15 cellular contexts compared by ENCODE assay signal in genomic region chr2:26807788-26808460, GRCh38. TPM values are rescaled to one million over a fixed set of nuclear protein-coding genes. Genes with fewer than 3 reads are reported as not detected.
DNase-seq lines count a peak whose midpoint lies in the region; ATAC-seq, FAIRE-seq and TF ChIP-seq lines count a peak whose summit lies in the region.
"Had no signal": no experiment of that assay in that cellular context is flagged by ENCODE, and none has a peak within 500 bp of the region (broad histone marks: within the 10 kb centered on the region; RNA-seq: fewer than 3 reads in every experiment).

No MANE protein-coding gene starts in this region.

- no peak overlapping the region for H3K56ac ChIP-seq in H1 (replicated peaks; ENCODE audit: insufficient read length, low read depth, low read length)

- TF ChIP-seq CTCF in H1 (IDR thresholded peaks at IDR 0.05; ENCODE audit: control extremely low read depth in 1 of 3, insufficient read depth in 1 of 3, low read depth in 1 of 3, low read length in 3 of 3): no peak
- TF ChIP-seq CTCF in CD8-positive, alpha-beta T cell (IDR thresholded peaks at IDR 0.05): no peak

- FAIRE-seq in H1 (lab: Jason Lieb, UNC): no peak

- H3K9ac ChIP-seq in H1 (replicated peaks in 1 of 4; ENCODE audit: extremely low read depth in 1 of 4, low read depth in 3 of 4, low read length in 3 of 4): no peak overlapping the region

- no peaks in the 10 kb centered on the region; a peak in 1 of 7 replicates for H3K27me3 ChIP-seq in H1 (replicated peaks in 1 of 4; ENCODE audit: control insufficient read depth in 3 of 4, extremely low read depth in 1 of 4, insufficient read depth in 3 of 4, low read length in 3 of 4)
- H3K27me3 ChIP-seq in CD8-positive, alpha-beta T cell (ENCODE audit: insufficient read depth, low read length): no peaks in the 10 kb centered on the region
- H3K27me3 ChIP-seq: thyroid gland had no signal

- peak overlapping the region in 2 of 10 donors; percentile 47 to 68 for H3K4me3 Mint-ChIP-seq in naive thymus-derived CD8-positive, alpha-beta T cell
- no peak overlapping the region for H3K4me3 Mint-ChIP-seq in CD8-positive, alpha-beta T cell
- H3K4me3 Mint-ChIP-seq: activated CD4-positive, alpha-beta T cell treated with anti-CD3 and anti-CD28 coated beads, Interleukin-2, amount 10 ng/mL, durations not matched to agents 24 days and 14 days had no signal

- peak overlapping the region in 7 of 10 donors; percentile 22 to 89 (median 67) for H3K27ac Mint-ChIP-seq in naive thymus-derived CD8-positive, alpha-beta T cell
- no peak overlapping the region for H3K27ac Mint-ChIP-seq in CD8-positive, alpha-beta T cell
- H3K27ac Mint-ChIP-seq: activated CD4-positive, alpha-beta T cell treated with anti-CD3 and anti-CD28 coated beads, Interleukin-2, amount 10 ng/mL, durations not matched to agents 24 days and 14 days had no signal

- H3K4me1 Mint-ChIP-seq in naive thymus-derived CD8-positive, alpha-beta T cell: peaks cover 22 to 48% (median 34%) of the 10 kb centered on the region in 4 donors
- H3K4me1 Mint-ChIP-seq in CD8-positive, alpha-beta T cell (ENCODE audit: low read depth): peaks cover 37% of the 10 kb centered on the region

- H3K4me1 ChIP-seq in H1 (replicated peaks in 1 of 4; ENCODE audit: control insufficient read depth in 3 of 4, insufficient read depth in 4 of 4, low read length in 3 of 4): no peaks in the 10 kb centered on the region; a peak in 2 of 7 replicates
- H3K4me1 ChIP-seq in CD8-positive, alpha-beta T cell (ENCODE audit: insufficient read depth, low read length): peaks cover 32% of the 10 kb centered on the region
- H3K4me1 ChIP-seq: sigmoid colon, thyroid gland had no signal

- no peak overlapping the region for H3K4ac ChIP-seq in H1 (replicated peaks; ENCODE audit: insufficient read length, low read depth, low read length)

- H3K4me3 ChIP-seq in H1 (ENCODE audit: extremely low read depth in 1 of 4, insufficient read depth in 2 of 4, low read depth in 3 of 4, low read length in 4 of 4): no peak overlapping the region
- no peak overlapping the region for H3K4me3 ChIP-seq in CD8-positive, alpha-beta T cell (ENCODE audit: low read depth, low read length)
- H3K4me3 ChIP-seq: sigmoid colon, thyroid gland had no signal

- no peak overlapping the region for H3K4me2 ChIP-seq in H1 (ENCODE audit: insufficient read depth in 1 of 2, low read depth in 2 of 2, low read length in 2 of 2)

- no peak overlapping the region for H2BK12ac ChIP-seq in H1 (ENCODE audit: low read depth, low read length)

- H3K9me3 Mint-ChIP-seq in naive thymus-derived CD8-positive, alpha-beta T cell: no peaks in the 10 kb centered on the region
- H3K9me3 Mint-ChIP-seq in CD8-positive, alpha-beta T cell: no peaks in the 10 kb centered on the region
- H3K9me3 Mint-ChIP-seq: activated CD4-positive, alpha-beta T cell treated with anti-CD3 and anti-CD28 coated beads, Interleukin-2, amount 10 ng/mL, durations not matched to agents 24 days and 14 days had no signal

- H2BK5ac ChIP-seq in H1 (ENCODE audit: low read depth, low read length): no peak overlapping the region

- H3K18ac ChIP-seq in H1 (ENCODE audit: extremely low read depth, low read length): no peak overlapping the region

- CTCF ChIA-PET in H1 (lab: Charles Lee; ENCODE audit: partially characterized antibody): no interaction called here
- CTCF ChIA-PET in CD8-positive, alpha-beta T cell (lab: Charles Lee): no interaction called here

- H2AK5ac ChIP-seq in H1 (ENCODE audit: low read depth, low read length): no peak overlapping the region

- no peaks in the 10 kb centered on the region for H3K9me3 ChIP-seq in H1 (ENCODE audit: insufficient read depth in 2 of 2, low read depth in 1 of 2, low read length in 1 of 2)
- no peaks in the 10 kb centered on the region for H3K9me3 ChIP-seq in CD8-positive, alpha-beta T cell (ENCODE audit: low read length)
- H3K9me3 ChIP-seq: sigmoid colon, thyroid gland had no signal

- no peak for TF ChIP-seq EP300 in H1 (IDR thresholded peaks at IDR 0.05; ENCODE audit: borderline replicate concordance in 1 of 2, low read depth in 2 of 2, low read length in 2 of 2)

- 53% methylated on average over 2 of the region's 2 CpGs; no CpG with 5 or more reads in 1 of the 2 experiments for WGBS in H1 (ENCODE audit: extremely low coverage in 1 of 2, insufficient coverage in 1 of 2, insufficient read length in 1 of 2, insufficient replicate concordance in 2 of 2, low coverage in 1 of 2, low lambda C conversion rate in 2 of 2, missing lambda C conversion rate in 1 of 2), 2 experiments

- no peaks in the 10 kb centered on the region for H3K23me2 ChIP-seq in H1 (ENCODE audit: low read depth, low read length)

- TF ChIP-seq RAD21 in H1 (IDR thresholded peaks at IDR 0.05 in 1 of 2, conservative IDR thresholded peaks at IDR 0.05 in 1 of 2; ENCODE audit: low read depth in 2 of 2, low read length in 2 of 2): no peak

- no peak overlapping the region for H2BK120ac ChIP-seq in H1 (replicated peaks; ENCODE audit: low read depth, low read length)

- intact Hi-C loops in CD8-positive, alpha-beta T cell (cut with DNase I, micrococcal nuclease): no loop called here

- in situ Hi-C loops in G401 (cut with HindIII; ENCODE audit: low sequenced_read_pairs): no loop called here

- no peaks in the 10 kb centered on the region for H3K79me1 ChIP-seq in H1 (ENCODE audit: low read depth, low read length)

- H3K23ac ChIP-seq in H1 (ENCODE audit: insufficient read length): no peak overlapping the region

- no peak overlapping the region for H3K27ac ChIP-seq in H1 (ENCODE audit: low read depth, low read length)
- no peak overlapping the region for H3K27ac ChIP-seq in CD8-positive, alpha-beta T cell (ENCODE audit: low read depth, low read length)
- H3K27ac ChIP-seq: epithelial cell of prostate, sigmoid colon, thyroid gland had no signal

- POLR2A ChIA-PET in H1 (lab: Charles Lee; ENCODE audit: partially characterized antibody): no interaction called here
- POLR2A ChIA-PET in naive thymus-derived CD8-positive, alpha-beta T cell (lab: Charles Lee): no interaction called here
- POLR2A ChIA-PET in CD8-positive, alpha-beta T cell (lab: Charles Lee): no interaction called here

- no peak overlapping the region for H2BK15ac ChIP-seq in H1 (ENCODE audit: low read length)

- no peaks in the 10 kb centered on the region for H3K79me2 ChIP-seq in H1 (ENCODE audit: control insufficient read depth in 1 of 2, insufficient read depth in 2 of 2, low read length in 2 of 2)

- H3K36me3 ChIP-seq in H1 (ENCODE audit: control insufficient read depth in 2 of 4, insufficient read depth in 4 of 4, low read length in 3 of 4): no peaks in the 10 kb centered on the region
- no peaks in the 10 kb centered on the region for H3K36me3 ChIP-seq in CD8-positive, alpha-beta T cell (ENCODE audit: insufficient read depth, low read length)
- H3K36me3 ChIP-seq: sigmoid colon, thyroid gland had no signal

- no peak overlapping the region for H3K14ac ChIP-seq in H1 (ENCODE audit: insufficient read length)

- no peaks in the 10 kb centered on the region for H3K36me3 Mint-ChIP-seq in naive thymus-derived CD8-positive, alpha-beta T cell
- H3K36me3 Mint-ChIP-seq in CD8-positive, alpha-beta T cell: no peaks in the 10 kb centered on the region

- DNase-seq in G401 (ENCODE audit: low spot score): peak; percentile 85
- DNase-seq in NCI-H2171 (lab: John Stamatoyannopoulos, UW): peak; percentile 40
- DNase-seq in H1 (ENCODE audit: low read depth in 1 of 2, low spot score in 2 of 2): no peak
- DNase-seq in naive thymus-derived CD8-positive, alpha-beta T cell: no peak
- DNase-seq in GOT3 (lab: John Stamatoyannopoulos, UW): no peak
- no peak for DNase-seq in CD8-positive, alpha-beta T cell
- DNase-seq in glomerular visceral epithelial cell (ENCODE audit: extremely low spot score): no peak
- DNase-seq in SK-N-DZ (ENCODE audit: low spot score): no peak
- DNase-seq: activated CD4-positive, alpha-beta T cell treated with anti-CD3 and anti-CD28 coated beads, Interleukin-2, amount 10 ng/mL, durations not matched to agents 24 days and 14 days; activated gamma-delta T cell; central memory CD4-positive, alpha-beta T cell; sigmoid colon; thyroid gland had no signal

- ATAC-seq in naive thymus-derived CD8-positive, alpha-beta T cell: no peak
- no peak for ATAC-seq in CD8-positive, alpha-beta T cell
- ATAC-seq: HCT116 had no signal

- TF ChIP-seq POLR2A in H1 (IDR thresholded peaks at IDR 0.05; ENCODE audit: control extremely low read depth in 1 of 2, low read depth in 2 of 2, low read length in 2 of 2): no peak

- H4K8ac ChIP-seq in H1 (ENCODE audit: extremely low read depth, insufficient read depth, low read length): no peak overlapping the region

- peaks cover 0 to 2% (median 0%) of the 10 kb centered on the region in 5 donors for H3K27me3 Mint-ChIP-seq in naive thymus-derived CD8-positive, alpha-beta T cell
- peaks cover 7% of the 10 kb centered on the region for H3K27me3 Mint-ChIP-seq in CD8-positive, alpha-beta T cell (ENCODE audit: low read depth)

- no peaks in the 10 kb centered on the region for H4K20me1 ChIP-seq in H1 (replicated peaks in 1 of 2; ENCODE audit: control insufficient read depth in 1 of 2, insufficient read depth in 2 of 2, low read length in 2 of 2)

- H2BK20ac ChIP-seq in H1 (ENCODE audit: low read length): no peak overlapping the region

- H2AFZ ChIP-seq in H1 (ENCODE audit: low read length): no peak overlapping the region

- no peak overlapping the region for H4K5ac ChIP-seq in H1 (ENCODE audit: insufficient read length, low read depth, low read length)

- no peak overlapping the region for H4K91ac ChIP-seq in H1 (replicated peaks; ENCODE audit: insufficient read length, low read length)

RNA-seq across cellular contexts. Expression of gene CENPA, which starts 22.1 kb away (rescaled TPM):
- 42.0 and 59.8 TPM in 2 replicates for total RNA-seq in G401 (2014; rRNA removed; shearing (Covaris generic))
- total RNA-seq in H1 (2021; fragmentation: NEBNext Ultra II Directional; extraction: Animal tissue kit (Norgen Biotek cat#: 25700)): 28.5 and 30.9 TPM in 2 replicates
- 17.6 and 19.4 TPM in 2 replicates for polyA plus RNA-seq in H1 (2011; rRNA removed)
- 19.1 TPM for polyA plus RNA-seq in H1 (2011; cell fraction: cytosol; rRNA removed)
- polyA plus RNA-seq in H1 (2011; cell fraction: nucleus; rRNA removed): 15.4 TPM
- 15.1 to 18.3 TPM (median 17.2 TPM) in 4 replicates for polyA plus RNA-seq in H1 (2012, experiment 1 of 2)
- polyA plus RNA-seq in H1 (2012, experiment 2 of 2): 19.3 TPM
- 16.2 TPM for polyA plus RNA-seq in H1 (2013, experiment 1 of 2)
- 17.2 TPM for polyA plus RNA-seq in H1 (2013, experiment 2 of 2)
- polyA minus RNA-seq in H1 (2011; rRNA and poly(A)+ RNA removed): 14.0 and 19.9 TPM in 2 replicates
- 16.4 TPM for polyA minus RNA-seq in H1 (2011; cell fraction: cytosol; rRNA and poly(A)+ RNA removed)
- 10.6 TPM for polyA minus RNA-seq in H1 (2011; cell fraction: nucleus; rRNA and poly(A)+ RNA removed)
- total RNA-seq in naive thymus-derived CD8-positive, alpha-beta T cell: under 1 TPM in 1 of 2 experiments, not detected in 1; 0.44 TPM
- under 1 TPM in 1 of 3 donors, not detected in 2; 0.27 TPM for polyA plus RNA-seq in naive thymus-derived CD8-positive, alpha-beta T cell
- under 1 TPM; 0.39 to 0.62 TPM for total RNA-seq in CD8-positive, alpha-beta T cell
- 21.6 and 41.6 TPM in 2 replicates for polyA plus RNA-seq in SK-N-DZ (2014; cell fraction: cytosol; rRNA removed)
- 12.3 and 21.0 TPM in 2 replicates for polyA plus RNA-seq in SK-N-DZ (2014; cell fraction: nucleus; rRNA removed)
- total RNA-seq: sigmoid colon had no signal

RNA-seq across cellular contexts. Expression of gene DPYSL5, which starts 40.0 kb away (rescaled TPM):
- 4.4 and 4.8 TPM in 2 replicates for total RNA-seq in G401 (2014; rRNA removed; shearing (Covaris generic))
- total RNA-seq in H1 (2021; fragmentation: NEBNext Ultra II Directional; extraction: Animal tissue kit (Norgen Biotek cat#: 25700)): 16.3 and 16.4 TPM in 2 replicates
- polyA plus RNA-seq in H1 (2011; rRNA removed): 11.9 and 14.1 TPM in 2 replicates
- polyA plus RNA-seq in H1 (2011; cell fraction: cytosol; rRNA removed): 12.9 TPM
- 13.3 TPM for polyA plus RNA-seq in H1 (2011; cell fraction: nucleus; rRNA removed)
- 16.3 to 19.4 TPM (median 17.9 TPM) in 4 replicates for polyA plus RNA-seq in H1 (2012, experiment 1 of 2)
- 14.1 TPM for polyA plus RNA-seq in H1 (2012, experiment 2 of 2)
- 2.7 TPM for polyA plus RNA-seq in H1 (2013, experiment 1 of 2)
- polyA plus RNA-seq in H1 (2013, experiment 2 of 2): 2.9 TPM
- polyA minus RNA-seq in H1 (2011; rRNA and poly(A)+ RNA removed): 32.4 and 35.8 TPM in 2 replicates
- polyA minus RNA-seq in H1 (2011; cell fraction: cytosol; rRNA and poly(A)+ RNA removed): 7.0 TPM
- polyA minus RNA-seq in H1 (2011; cell fraction: nucleus; rRNA and poly(A)+ RNA removed): 9.8 TPM
- not detected for total RNA-seq in naive thymus-derived CD8-positive, alpha-beta T cell
- not detected for polyA plus RNA-seq in naive thymus-derived CD8-positive, alpha-beta T cell
- not detected for total RNA-seq in CD8-positive, alpha-beta T cell
- 69.5 and 70.8 TPM in 2 replicates for polyA plus RNA-seq in SK-N-DZ (2014; cell fraction: cytosol; rRNA removed)
- polyA plus RNA-seq in SK-N-DZ (2014; cell fraction: nucleus; rRNA removed): 22.0 and 26.5 TPM in 2 replicates
- total RNA-seq: activated CD4-positive, alpha-beta T cell treated with anti-CD3 and anti-CD28 coated beads, Interleukin-2, amount 10 ng/mL, durations not matched to agents 24 days and 14 days; thyroid gland had no signal

RNA-seq across cellular contexts. Expression of gene SLC35F6, which starts 43.8 kb away (rescaled TPM):
- 15.8 and 27.5 TPM in 2 replicates for total RNA-seq in G401 (2014; rRNA removed; shearing (Covaris generic))
- 11.2 and 11.6 TPM in 2 replicates for total RNA-seq in H1 (2021; fragmentation: NEBNext Ultra II Directional; extraction: Animal tissue kit (Norgen Biotek cat#: 25700))
- polyA plus RNA-seq in H1 (2011; rRNA removed): 12.9 and 13.5 TPM in 2 replicates
- polyA plus RNA-seq in H1 (2011; cell fraction: cytosol; rRNA removed): 7.3 TPM
- 6.5 TPM for polyA plus RNA-seq in H1 (2011; cell fraction: nucleus; rRNA removed)
- 7.5 to 10.5 TPM (median 8.8 TPM) in 4 replicates for polyA plus RNA-seq in H1 (2012, experiment 1 of 2)
- 8.0 TPM for polyA plus RNA-seq in H1 (2012, experiment 2 of 2)
- polyA plus RNA-seq in H1 (2013, experiment 1 of 2): 14.9 TPM
- 17.3 TPM for polyA plus RNA-seq in H1 (2013, experiment 2 of 2)
- 19.7 and 19.8 TPM in 2 replicates for polyA minus RNA-seq in H1 (2011; rRNA and poly(A)+ RNA removed)
- 12.4 TPM for polyA minus RNA-seq in H1 (2011; cell fraction: cytosol; rRNA and poly(A)+ RNA removed)
- 9.9 TPM for polyA minus RNA-seq in H1 (2011; cell fraction: nucleus; rRNA and poly(A)+ RNA removed)
- 10 to 100 TPM; 17.5 to 18.0 TPM for total RNA-seq in naive thymus-derived CD8-positive, alpha-beta T cell
- 1 to 10 TPM; 3.7 to 6.4 (median 5.3) TPM for polyA plus RNA-seq in naive thymus-derived CD8-positive, alpha-beta T cell
- total RNA-seq in CD8-positive, alpha-beta T cell: 10 to 100 TPM; 30.4 to 30.7 TPM
- polyA plus RNA-seq in SK-N-DZ (2014; cell fraction: cytosol; rRNA removed): 9.6 and 14.2 TPM in 2 replicates
- polyA plus RNA-seq in SK-N-DZ (2014; cell fraction: nucleus; rRNA removed): 5.0 and 5.2 TPM in 2 replicates

Comparison
In these comparisons a context has a peak if more than half of its experiments do, and no peak if none do; other contexts are left out.
1. DNase-seq: peak in G401 (single experiment) and NCI-H2171 (single experiment); none in H1 (0 of 2), naive thymus-derived CD8-positive, alpha-beta T cell (0 of 10), GOT3 (single experiment), CD8-positive, alpha-beta T cell (0 of 7), glomerular visceral epithelial cell (single experiment) and SK-N-DZ (single experiment).
2. RNA of gene CENPA, which starts 22.1 kb away (total RNA-seq): 42.0 to 59.8 TPM in G401 and 28.5 to 30.9 TPM in H1; 0.39 to 0.62 TPM in CD8-positive, alpha-beta T cell and 0.44 TPM in naive thymus-derived CD8-positive, alpha-beta T cell; every median in the first group is over 10 times any median in the second.